In genomic region chr10:63042256-63042655, GRCh38 we compare ENCODE assay signal across 2 cellular contexts.
TF ChIP-seq lines count a peak whose summit lies in the region.

No MANE protein-coding gene starts in this region.

TF ChIP-seq in SK-N-SH, 30 proteins besides CTCF, POLR2A, EP300 and RAD21 (continued from another document):
- TF ChIP-seq IRF3 (IDR thresholded peaks at IDR 0.05; ENCODE audit: low read depth, low read length) = no peak
- no peak for TF ChIP-seq RCOR1 (IDR thresholded peaks at IDR 0.05; ENCODE audit: low read length)
- no peak for TF ChIP-seq FOXM1 (IDR thresholded peaks at IDR 0.05; ENCODE audit: low read depth)
- TF ChIP-seq MEF2A (IDR thresholded peaks at IDR 0.05; ENCODE audit: borderline replicate concordance, low read depth) = no peak
- TF ChIP-seq MAX (IDR thresholded peaks at IDR 0.05; ENCODE audit: low read depth) = no peak
- no peak for TF ChIP-seq SIN3A (IDR thresholded peaks at IDR 0.05; ENCODE audit: borderline replicate concordance, low read depth, low read length)
- TF ChIP-seq PBX3 (IDR thresholded peaks at IDR 0.05) = no peak
- TF ChIP-seq JUND (IDR thresholded peaks at IDR 0.05) = no peak
- no peak for TF ChIP-seq YY1 (IDR thresholded peaks at IDR 0.05; ENCODE audit: low read depth)
- no peak for TF ChIP-seq USF1 (IDR thresholded peaks at IDR 0.05; ENCODE audit: borderline replicate concordance, low read depth)
- no peak for TF ChIP-seq FOXJ3 (CRISPR knock-in tag; IDR thresholded peaks at IDR 0.05)
- TF ChIP-seq NFIC (IDR thresholded peaks at IDR 0.05; ENCODE audit: borderline replicate concordance) = no peak
- TF ChIP-seq NRF1 (IDR thresholded peaks at IDR 0.05; ENCODE audit: low read depth, low read length) = no peak
- no peak for TF ChIP-seq TCF12 (IDR thresholded peaks at IDR 0.05)
- no peak for TF ChIP-seq TAF1 (IDR thresholded peaks at IDR 0.05; ENCODE audit: borderline replicate concordance, low read depth, low read length)
- no peak for TF ChIP-seq SMC3 (IDR thresholded peaks at IDR 0.05; ENCODE audit: low read depth, low read length)
- no peak for TF ChIP-seq GATA2 (CRISPR knock-in tag; IDR thresholded peaks at IDR 0.05)
TF ChIP-seq in SK-N-SH: peak in this region for 0.

TF ChIP-seq in SK-N-SH treated with all-trans-retinoic acid at 6 μM for 48 hours, 23 proteins besides CTCF, POLR2A, EP300 and RAD21 (continued from another document):
- no peak for TF ChIP-seq TSHZ2 (CRISPR knock-in tag; IDR thresholded peaks at IDR 0.05)
- no peak for TF ChIP-seq ESRRG (CRISPR knock-in tag; IDR thresholded peaks at IDR 0.05)
- no peak for TF ChIP-seq PATZ1 (CRISPR knock-in tag; IDR thresholded peaks at IDR 0.05; ENCODE audit: borderline replicate concordance)
- no peak for TF ChIP-seq ZNF565 (CRISPR knock-in tag; conservative IDR thresholded peaks at IDR 0.05; ENCODE audit: low read depth)
- no peak for TF ChIP-seq SNAI2 (CRISPR knock-in tag; IDR thresholded peaks at IDR 0.05)
- no peak for TF ChIP-seq ZNF8 (CRISPR knock-in tag; IDR thresholded peaks at IDR 0.05)
